Comparison of ENCODE assay signal across 1 cellular context in the genomic region with DNA sequence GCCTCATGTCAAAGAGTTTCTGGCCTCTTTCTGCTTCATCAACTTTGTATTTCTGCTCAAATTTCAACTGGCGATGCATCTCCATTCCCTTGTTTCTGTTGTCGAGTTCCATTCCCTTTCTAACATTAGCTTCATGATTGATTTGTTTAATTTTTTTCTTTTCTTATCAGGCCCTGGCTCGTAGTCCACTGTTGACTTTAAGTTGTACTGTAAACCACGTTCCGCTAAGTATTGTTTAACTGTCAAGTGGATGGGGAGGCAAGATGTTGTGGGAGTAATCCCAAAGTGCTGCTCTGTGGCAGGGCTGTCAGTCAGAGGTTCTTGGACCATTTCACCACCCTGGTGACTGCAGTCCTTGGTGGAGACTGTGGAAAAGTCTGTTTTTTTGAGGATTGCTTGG.
TF ChIP-seq lines count a peak whose summit lies in the region.

No MANE protein-coding gene starts in this region.

TF ChIP-seq in HepG2, 621 proteins besides CTCF, POLR2A, EP300 and RAD21 (continued from another document):
- TF ChIP-seq, protein P1, sequence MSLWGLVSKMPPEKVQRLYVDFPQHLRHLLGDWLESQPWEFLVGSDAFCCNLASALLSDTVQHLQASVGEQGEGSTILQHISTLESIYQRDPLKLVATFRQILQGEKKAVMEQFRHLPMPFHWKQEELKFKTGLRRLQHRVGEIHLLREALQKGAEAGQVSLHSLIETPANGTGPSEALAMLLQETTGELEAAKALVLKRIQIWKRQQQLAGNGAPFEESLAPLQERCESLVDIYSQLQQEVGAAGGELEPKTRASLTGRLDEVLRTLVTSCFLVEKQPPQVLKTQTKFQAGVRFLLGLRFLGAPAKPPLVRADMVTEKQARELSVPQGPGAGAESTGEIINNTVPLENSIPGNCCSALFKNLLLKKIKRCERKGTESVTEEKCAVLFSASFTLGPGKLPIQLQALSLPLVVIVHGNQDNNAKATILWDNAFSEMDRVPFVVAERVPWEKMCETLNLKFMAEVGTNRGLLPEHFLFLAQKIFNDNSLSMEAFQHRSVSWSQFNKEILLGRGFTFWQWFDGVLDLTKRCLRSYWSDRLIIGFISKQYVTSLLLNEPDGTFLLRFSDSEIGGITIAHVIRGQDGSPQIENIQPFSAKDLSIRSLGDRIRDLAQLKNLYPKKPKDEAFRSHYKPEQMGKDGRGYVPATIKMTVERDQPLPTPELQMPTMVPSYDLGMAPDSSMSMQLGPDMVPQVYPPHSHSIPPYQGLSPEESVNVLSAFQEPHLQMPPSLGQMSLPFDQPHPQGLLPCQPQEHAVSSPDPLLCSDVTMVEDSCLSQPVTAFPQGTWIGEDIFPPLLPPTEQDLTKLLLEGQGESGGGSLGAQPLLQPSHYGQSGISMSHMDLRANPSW (CRISPR knock-in tag; IDR thresholded peaks at IDR 0.05; ENCODE audit: borderline replicate concordance): no peak
- no peak for TF ChIP-seq SRSF9 (IDR thresholded peaks at IDR 0.05; ENCODE audit: borderline replicate concordance, insufficient read depth, low read depth, low read length, poor library complexity, severe bottlenecking)
- no peak for TF ChIP-seq ZNF547 (CRISPR knock-in tag; IDR thresholded peaks at IDR 0.05)
- TF ChIP-seq ZNF451 (CRISPR knock-in tag; IDR thresholded peaks at IDR 0.05): no peak
